In the genomic region with DNA sequence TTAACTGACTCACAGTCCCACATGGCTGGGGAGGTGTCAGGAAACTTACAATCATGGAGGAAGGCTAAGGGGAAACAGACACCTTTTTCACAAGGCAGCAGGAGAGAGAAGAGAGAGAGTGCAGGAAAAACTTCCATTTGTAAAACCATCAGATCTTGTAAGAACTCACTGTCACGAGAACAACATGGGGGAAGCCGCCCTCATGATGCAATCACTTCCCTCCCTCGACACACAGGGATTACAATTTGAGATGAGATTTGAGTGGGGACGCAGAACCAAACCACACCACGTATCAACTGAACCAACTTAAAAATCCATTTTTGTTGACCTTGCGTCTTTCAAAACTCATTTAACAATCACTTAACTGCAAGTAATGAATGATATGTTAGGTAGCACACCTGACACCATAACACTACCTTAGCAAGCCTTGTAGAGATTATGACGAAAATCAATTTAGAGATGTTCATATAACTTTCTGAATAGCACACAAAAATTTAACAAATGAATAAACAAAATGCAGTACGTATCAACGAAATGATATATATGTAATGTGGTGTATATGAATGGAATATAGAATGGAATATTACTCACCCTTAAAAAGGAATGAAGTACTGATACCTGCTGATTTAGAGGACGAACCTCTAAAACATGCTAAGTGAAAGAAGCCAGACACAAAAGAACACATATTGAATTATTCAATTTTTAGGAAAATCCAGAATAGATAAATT, we compare ENCODE assay signal across 25 cellular contexts. TPM values are rescaled to one million over a fixed set of nuclear protein-coding genes. Genes with fewer than 3 reads are reported as not detected.
DNase-seq lines count a peak whose midpoint lies in the region; ATAC-seq, FAIRE-seq and TF ChIP-seq lines count a peak whose summit lies in the region.
"Had no signal": no experiment of that assay in that cellular context is flagged by ENCODE, and none has a peak within 500 bp of the region (broad histone marks: within the 10 kb centered on the region; RNA-seq: fewer than 3 reads in every experiment).

No MANE protein-coding gene starts in this region.

- peaks cover 63% of the 10 kb centered on the region for H3K79me2 ChIP-seq in Loucy (ENCODE audit: insufficient read depth, low read length)
- peaks cover 13 to 82% of the 10 kb centered on the region in 2 experiments for H3K79me2 ChIP-seq in H1 (ENCODE audit: control insufficient read depth in 1 of 2, insufficient read depth in 2 of 2, low read length in 2 of 2)

- peak overlapping the region; percentile 76 for H3K27ac Mint-ChIP-seq in activated CD8-positive, alpha-beta memory T cell treated with anti-CD3 and anti-CD28 coated beads, Interleukin-2, amount 10 ng/mL, durations not matched to agents 7 days and 5 days
- peak overlapping the region; percentile 53 for H3K27ac Mint-ChIP-seq in stimulated activated memory B cell treated with anti-CD40 and anti-IgM and Interleukin-4, amounts not matched to agents 10 μg/mL and 1 μg/mL and 100 μg/mL, for 72 hours
- H3K27ac Mint-ChIP-seq: activated CD4-positive, alpha-beta T cell treated with anti-CD3 and anti-CD28 coated beads for 36 hours; activated T-helper 17 cell treated with anti-CD3 and anti-CD28 coated beads, Interleukin-2, amount 50 U/mL, for 72 hours had no signal

- H4K20me1 ChIP-seq in Loucy (ENCODE audit: insufficient read depth, low read length, poor library complexity, severe bottlenecking) = peaks cover 20% of the 10 kb centered on the region
- H4K20me1 ChIP-seq in H1 (replicated peaks in 1 of 2; ENCODE audit: control insufficient read depth in 1 of 2, insufficient read depth in 2 of 2, low read length in 2 of 2) = peaks cover 0 to 5% of the 10 kb centered on the region in 2 experiments

- no peak overlapping the region for H3K56ac ChIP-seq in H1 (replicated peaks; ENCODE audit: insufficient read length, low read depth, low read length)

- no peak overlapping the region for H4K91ac ChIP-seq in H1 (replicated peaks; ENCODE audit: insufficient read length, low read length)

- TF ChIP-seq CTCF in Loucy (conservative IDR thresholded peaks at IDR 0.05; ENCODE audit: low read length) (no peak), H1 (IDR thresholded peaks at IDR 0.05; ENCODE audit: control extremely low read depth in 1 of 3, insufficient read depth in 1 of 3, low read depth in 1 of 3, low read length in 3 of 3) (no peak), ascending aorta (IDR thresholded peaks at IDR 0.05) (no peak)

- no peak overlapping the region for H2AK5ac ChIP-seq in H1 (ENCODE audit: low read depth, low read length)

- POLR2A ChIA-PET in H1 (lab: Charles Lee; ENCODE audit: partially characterized antibody) = interaction anchor here (1.5 kb wide), 1 partner anchor 9 kb away, joined by 4 read pairs; no protein-coding TSS in a partner anchor

- H2AFZ ChIP-seq in Loucy (ENCODE audit: low read length) (no peak overlapping the region), H1 (ENCODE audit: low read length) (no peak overlapping the region)

- H2BK15ac ChIP-seq in H1 (ENCODE audit: low read length) = no peak overlapping the region

- no peak overlapping the region for H2BK12ac ChIP-seq in H1 (ENCODE audit: low read depth, low read length)

- no peak overlapping the region for H3K27ac ChIP-seq in H1 (ENCODE audit: low read depth, low read length)
- no peak overlapping the region for H3K27ac ChIP-seq in ascending aorta
- H3K27ac ChIP-seq: epithelial cell of prostate, SJSA1, skin epidermis, vagina had no signal

- H3K9me2 ChIP-seq in Loucy (replicated peaks; ENCODE audit: low read depth, low read length) = no peaks in the 10 kb centered on the region

- no peaks in the 10 kb centered on the region for H3K9me3 Mint-ChIP-seq in activated CD8-positive, alpha-beta memory T cell treated with anti-CD3 and anti-CD28 coated beads, Interleukin-2, amount 10 ng/mL, durations not matched to agents 7 days and 5 days (ENCODE audit: low read depth)
- no peaks in the 10 kb centered on the region for H3K9me3 Mint-ChIP-seq in stimulated activated memory B cell treated with anti-CD40 and anti-IgM and Interleukin-4, amounts not matched to agents 10 μg/mL and 1 μg/mL and 100 μg/mL, for 72 hours
- H3K9me3 Mint-ChIP-seq: activated T-helper 17 cell treated with anti-CD3 and anti-CD28 coated beads, Interleukin-2, amount 50 U/mL, for 72 hours; T-cell had no signal

- H3K36me3 Mint-ChIP-seq in activated CD8-positive, alpha-beta memory T cell treated with anti-CD3 and anti-CD28 coated beads, Interleukin-2, amount 10 ng/mL, durations not matched to agents 7 days and 5 days = peaks cover 41% of the 10 kb centered on the region
- peaks cover 19% of the 10 kb centered on the region for H3K36me3 Mint-ChIP-seq in stimulated activated memory B cell treated with anti-CD40 and anti-IgM and Interleukin-4, amounts not matched to agents 10 μg/mL and 1 μg/mL and 100 μg/mL, for 72 hours

- intact Hi-C loops in ascending aorta (cut with DNase I) = no loop called here

- H3K4me3 Mint-ChIP-seq in activated CD8-positive, alpha-beta memory T cell treated with anti-CD3 and anti-CD28 coated beads, Interleukin-2, amount 10 ng/mL, durations not matched to agents 7 days and 5 days = peak overlapping the region; percentile 40
- H3K4me3 Mint-ChIP-seq in stimulated activated memory B cell treated with anti-CD40 and anti-IgM and Interleukin-4, amounts not matched to agents 10 μg/mL and 1 μg/mL and 100 μg/mL, for 72 hours = no peak overlapping the region
- H3K4me3 Mint-ChIP-seq: activated CD4-positive, alpha-beta T cell treated with anti-CD3 and anti-CD28 coated beads for 36 hours; activated T-helper 17 cell treated with anti-CD3 and anti-CD28 coated beads, Interleukin-2, amount 50 U/mL, for 72 hours; T-cell had no signal

- H3K9ac ChIP-seq in Loucy (ENCODE audit: low read depth, low read length, poor library complexity, severe bottlenecking) (no peak overlapping the region), H1 (replicated peaks in 1 of 4; ENCODE audit: extremely low read depth in 1 of 4, low read depth in 3 of 4, low read length in 3 of 4) (no peak overlapping the region)

- H2BK120ac ChIP-seq in H1 (replicated peaks; ENCODE audit: low read depth, low read length) = no peak overlapping the region

- H3K79me1 ChIP-seq in H1 (ENCODE audit: low read depth, low read length) = 0 out of 2 replicates have a peak, but pooled peaks cover 2% of the 10 kb centered on the region

- H3K23ac ChIP-seq in H1 (ENCODE audit: insufficient read length) = no peak overlapping the region

- WGBS in H1 (ENCODE audit: extremely low coverage in 1 of 2, insufficient coverage in 1 of 2, insufficient read length in 1 of 2, insufficient replicate concordance in 2 of 2, low coverage in 1 of 2, low lambda C conversion rate in 2 of 2, missing lambda C conversion rate in 1 of 2), 2 experiments = 92% methylated on average over 10 of the region's 10 CpGs; no CpG with 5 or more reads in 1 of the 2 experiments

- no peak overlapping the region for H2BK5ac ChIP-seq in H1 (ENCODE audit: low read depth, low read length)

- no peaks in the 10 kb centered on the region for H3F3A ChIP-seq in Loucy (ENCODE audit: low read depth)

- H3K18ac ChIP-seq in H1 (ENCODE audit: extremely low read depth, low read length) = no peak overlapping the region

- H3K27me3 ChIP-seq in Loucy (ENCODE audit: insufficient read depth, low read length, poor library complexity, severe bottlenecking) (no peaks in the 10 kb centered on the region), H1 (replicated peaks in 1 of 4; ENCODE audit: control insufficient read depth in 3 of 4, extremely low read depth in 1 of 4, insufficient read depth in 3 of 4, low read length in 3 of 4) (no peaks in the 10 kb centered on the region), ascending aorta (no peaks in the 10 kb centered on the region)
- H3K27me3 ChIP-seq: SJSA1, vagina had no signal

- TF ChIP-seq EP300 in H1 (IDR thresholded peaks at IDR 0.05; ENCODE audit: borderline replicate concordance in 1 of 2, low read depth in 2 of 2, low read length in 2 of 2) = no peak

- H4K8ac ChIP-seq in H1 (ENCODE audit: extremely low read depth, insufficient read depth, low read length) = no peak overlapping the region

- peaks cover 70% of the 10 kb centered on the region for H3K4me1 Mint-ChIP-seq in activated CD8-positive, alpha-beta memory T cell treated with anti-CD3 and anti-CD28 coated beads, Interleukin-2, amount 10 ng/mL, durations not matched to agents 7 days and 5 days
- peaks cover 59% of the 10 kb centered on the region for H3K4me1 Mint-ChIP-seq in stimulated activated memory B cell treated with anti-CD40 and anti-IgM and Interleukin-4, amounts not matched to agents 10 μg/mL and 1 μg/mL and 100 μg/mL, for 72 hours

- H3K23me2 ChIP-seq in H1 (ENCODE audit: low read depth, low read length) = no peaks in the 10 kb centered on the region

- peak overlapping the region; percentile 30 for H3K4me2 ChIP-seq in Loucy (ENCODE audit: low read depth, low read length, poor library complexity, severe bottlenecking)
- H3K4me2 ChIP-seq in H1 (ENCODE audit: insufficient read depth in 1 of 2, low read depth in 2 of 2, low read length in 2 of 2) = no peak overlapping the region

- no peak overlapping the region for H2BK20ac ChIP-seq in H1 (ENCODE audit: low read length)

- H3K4me1 ChIP-seq in Loucy (ENCODE audit: insufficient read depth, low read length, poor library complexity, severe bottlenecking) (peaks cover 35% of the 10 kb centered on the region), H1 (replicated peaks in 1 of 4; ENCODE audit: control insufficient read depth in 3 of 4, insufficient read depth in 4 of 4, low read length in 3 of 4) (no peaks in the 10 kb centered on the region; a peak in 1 of 7 replicates), ascending aorta (no peaks in the 10 kb centered on the region)

- DNase-seq in activated CD8-positive, alpha-beta memory T cell treated with anti-CD3 and anti-CD28 coated beads, Interleukin-2, amount 10 ng/mL, durations not matched to agents 7 days and 5 days = no peak
- DNase-seq in activated CD8-positive, alpha-beta memory T cell treated with anti-CD3 and anti-CD28 coated beads, Interleukin-2, amount 50 U/mL, for 48 hours = no peak
- DNase-seq in H1 (ENCODE audit: low read depth in 1 of 2, low spot score in 2 of 2) = no peak
- DNase-seq in amniotic stem cell (lab: John Stamatoyannopoulos, UW) = no peak
- DNase-seq in NCI-H1048 (lab: John Stamatoyannopoulos, UW) = no peak
- DNase-seq in ascending aorta (ENCODE audit: low spot score in 2 of 2) = no peak
- DNase-seq: activated CD4-positive, alpha-beta T cell treated with anti-CD3 and anti-CD28 coated beads for 36 hours; cerebellar nuclear complex; head of caudate nucleus; KBM-7; NCI-H1694 treated with DMSO at 0.1 percent for 48 hours; NCI-H2171; NCI-H526 treated with DMSO at 0.1 percent for 48 hours; nucleus accumbens; T-cell had no signal

- H3K4me3 ChIP-seq in Loucy (ENCODE audit: low read length, poor library complexity, severe bottlenecking) = no peak overlapping the region
- H3K4me3 ChIP-seq in H1 (ENCODE audit: extremely low read depth in 1 of 4, insufficient read depth in 2 of 4, low read depth in 3 of 4, low read length in 4 of 4) = no peak overlapping the region
- no peak overlapping the region for H3K4me3 ChIP-seq in ascending aorta
- H3K4me3 ChIP-seq: lung, SJSA1, skin epidermis, vagina had no signal

- H4K5ac ChIP-seq in H1 (ENCODE audit: insufficient read length, low read depth, low read length) = no peak overlapping the region

- TF ChIP-seq POLR2A in H1 (IDR thresholded peaks at IDR 0.05; ENCODE audit: control extremely low read depth in 1 of 2, low read depth in 2 of 2, low read length in 2 of 2) = 0 out of 3 replicates have a peak, but pooled peaks of 1 of the 2 experiments have one; percentile 9

- no peaks in the 10 kb centered on the region for H3K9me3 ChIP-seq in Loucy (ENCODE audit: insufficient read depth, low read depth, low read length)
- H3K9me3 ChIP-seq in H1 (ENCODE audit: insufficient read depth in 2 of 2, low read depth in 1 of 2, low read length in 1 of 2) = no peaks in the 10 kb centered on the region
- H3K9me3 ChIP-seq in ascending aorta = no peaks in the 10 kb centered on the region
- H3K9me3 ChIP-seq: SJSA1, vagina had no signal

- no peak for ATAC-seq in activated CD8-positive, alpha-beta memory T cell treated with anti-CD3 and anti-CD28 coated beads, Interleukin-2, amount 10 ng/mL, durations not matched to agents 7 days and 5 days
- no peak for ATAC-seq in stimulated activated memory B cell treated with anti-CD40 and anti-IgM and Interleukin-4, amounts not matched to agents 10 μg/mL and 1 μg/mL and 100 μg/mL, for 72 hours
- ATAC-seq: activated CD4-positive, alpha-beta T cell treated with anti-CD3 and anti-CD28 coated beads for 36 hours; activated naive CD4-positive, alpha-beta T cell treated with anti-CD3 and anti-CD28 coated beads, Interleukin-2, amount 50 U/mL, for 72 hours; activated T-helper 17 cell treated with anti-CD3 and anti-CD28 coated beads, Interleukin-2, amount 50 U/mL, for 72 hours; T-cell had no signal

- FAIRE-seq in H1 (lab: Jason Lieb, UNC) = no peak
- FAIRE-seq: TTC549 had no signal

- H3K36me3 ChIP-seq in Loucy (ENCODE audit: insufficient read depth, low read length) = no peaks in the 10 kb centered on the region
- peaks cover 0 to 6% (median 1%) of the 10 kb centered on the region in 4 experiments; a peak in 3 of 8 replicates for H3K36me3 ChIP-seq in H1 (ENCODE audit: control insufficient read depth in 2 of 4, insufficient read depth in 4 of 4, low read length in 3 of 4)
- no peaks in the 10 kb centered on the region for H3K36me3 ChIP-seq in ascending aorta
- H3K36me3 ChIP-seq: vagina had no signal

- CTCF ChIA-PET in activated CD8-positive, alpha-beta memory T cell treated with anti-CD3 and anti-CD28 coated beads, Interleukin-2, amount 10 ng/mL, durations not matched to agents 7 days and 5 days (lab: Charles Lee) = interaction anchor here (0.9 to 10.7 kb wide), 4 partner anchors 9 to 46 kb away, joined by 3 to 77 read pairs (median 4); no protein-coding TSS in a partner anchor
- CTCF ChIA-PET in H1 (lab: Charles Lee; ENCODE audit: partially characterized antibody) = interaction anchor here (0.5 to 1.0 kb wide), 2 partner anchors 25 to 620 kb away, joined by 3 read pairs; no protein-coding TSS in a partner anchor

- H3K4ac ChIP-seq in H1 (replicated peaks; ENCODE audit: insufficient read length, low read depth, low read length) = no peak overlapping the region

- H3K14ac ChIP-seq in H1 (ENCODE audit: insufficient read length) = no peak overlapping the region

- H3K27me3 Mint-ChIP-seq in activated CD8-positive, alpha-beta memory T cell treated with anti-CD3 and anti-CD28 coated beads, Interleukin-2, amount 10 ng/mL, durations not matched to agents 7 days and 5 days = no peaks in the 10 kb centered on the region
- H3K27me3 Mint-ChIP-seq in stimulated activated memory B cell treated with anti-CD40 and anti-IgM and Interleukin-4, amounts not matched to agents 10 μg/mL and 1 μg/mL and 100 μg/mL, for 72 hours = no peaks in the 10 kb centered on the region
- H3K27me3 Mint-ChIP-seq: activated CD4-positive, alpha-beta T cell treated with anti-CD3 and anti-CD28 coated beads for 36 hours; activated T-helper 17 cell treated with anti-CD3 and anti-CD28 coated beads, Interleukin-2, amount 50 U/mL, for 72 hours; T-cell had no signal

- no peak for TF ChIP-seq RAD21 in H1 (IDR thresholded peaks at IDR 0.05 in 1 of 2, conservative IDR thresholded peaks at IDR 0.05 in 1 of 2; ENCODE audit: low read depth in 2 of 2, low read length in 2 of 2)

RNA-seq across cellular contexts. Expression of gene FAM3C, which starts 3.7 kb away (rescaled TPM):
- 10 to 100 TPM; 50.3 to 96.0 TPM for total RNA-seq in activated CD8-positive, alpha-beta memory T cell treated with anti-CD3 and anti-CD28 coated beads, Interleukin-2, amount 10 ng/mL, durations not matched to agents 7 days and 5 days
- 71.5 and 77.7 TPM in 2 replicates for total RNA-seq in H1 (2021; fragmentation: NEBNext Ultra II Directional; extraction: Animal tissue kit (Norgen Biotek cat#: 25700))
- 13.8 and 27.0 TPM in 2 replicates for polyA plus RNA-seq in H1 (2011; rRNA removed)
- 45.7 TPM for polyA plus RNA-seq in H1 (2011; cell fraction: cytosol; rRNA removed)
- polyA plus RNA-seq in H1 (2011; cell fraction: nucleus; rRNA removed) = 7.3 TPM
- 44.1 to 86.5 TPM (median 44.7 TPM) in 4 replicates for polyA plus RNA-seq in H1 (2012, experiment 1 of 2)
- polyA plus RNA-seq in H1 (2012, experiment 2 of 2) = 9.6 TPM
- 51.4 TPM for polyA plus RNA-seq in H1 (2013, experiment 1 of 2)
- 69.0 TPM for polyA plus RNA-seq in H1 (2013, experiment 2 of 2)
- polyA minus RNA-seq in H1 (2011; rRNA and poly(A)+ RNA removed) = 17.2 and 17.9 TPM in 2 replicates
- polyA minus RNA-seq in H1 (2011; cell fraction: cytosol; rRNA and poly(A)+ RNA removed) = 13.4 TPM
- 63.5 TPM for polyA minus RNA-seq in H1 (2011; cell fraction: nucleus; rRNA and poly(A)+ RNA removed)
- 27.6 TPM for total RNA-seq in ascending aorta
